ENCODE assay signal across 8 cellular contexts in the genomic region with DNA sequence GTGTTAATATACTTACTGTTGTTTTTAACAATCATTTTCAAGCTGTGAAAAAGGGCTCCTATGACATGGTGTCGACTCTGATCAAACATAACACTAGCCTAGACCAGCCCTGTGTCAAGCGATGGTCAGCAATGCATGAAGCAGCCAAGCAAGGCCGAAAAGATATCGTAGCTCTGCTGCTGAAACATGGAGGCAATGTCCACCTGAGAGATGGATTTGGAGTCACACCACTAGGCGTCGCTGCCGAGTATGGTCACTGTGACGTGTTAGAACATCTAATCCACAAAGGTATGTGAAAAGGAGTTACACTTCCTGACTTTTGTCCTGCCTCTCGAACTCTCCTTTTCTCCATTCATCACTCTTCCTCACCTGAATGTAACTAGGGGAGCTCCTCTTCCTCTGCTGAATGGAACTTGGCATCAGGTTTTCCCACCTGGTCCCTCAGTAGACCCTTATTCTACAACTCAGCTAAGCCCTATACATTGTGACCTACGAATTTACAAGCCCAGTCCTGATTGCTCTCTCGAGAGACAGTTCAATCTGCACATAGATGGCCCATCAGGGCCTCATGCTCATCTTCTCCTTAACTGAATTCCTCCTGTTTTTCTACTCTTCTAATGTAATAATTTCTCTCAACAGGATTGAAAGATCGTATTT. TPM values are rescaled to one million over a fixed set of nuclear protein-coding genes. Genes with fewer than 3 reads are reported as not detected.
DNase-seq lines count a peak whose midpoint lies in the region; ATAC-seq and TF ChIP-seq lines count a peak whose summit lies in the region.

No MANE protein-coding gene starts in this region.

- no peak overlapping the region for H3K27ac Mint-ChIP-seq in activated naive CD4-positive, alpha-beta T cell treated with anti-CD3 and anti-CD28 coated beads, Interleukin-2, amount 10 ng/mL, durations not matched to agents 7 days and 5 days

- no peak overlapping the region for H3K4me3 Mint-ChIP-seq in activated naive CD4-positive, alpha-beta T cell treated with anti-CD3 and anti-CD28 coated beads, Interleukin-2, amount 10 ng/mL, durations not matched to agents 7 days and 5 days

- H3K4me3 ChIP-seq in Peyer's patch (no peak overlapping the region), kidney epithelial cell (ENCODE audit: low read depth, low read length) (no peak overlapping the region)

- in situ Hi-C loops in ACHN (cut with HindIII; ENCODE audit: low pct_ligation_motif_present, low pct_unique_long_range_greater_than_20kb, low sequenced_read_pairs), result no loop called here

- H3K9me3 ChIP-seq in Peyer's patch, result no peaks in the 10 kb centered on the region

- H3K4me1 ChIP-seq in Peyer's patch, result no peaks in the 10 kb centered on the region

- peak in 5 of 6 experiments; percentile 5 to 61 (median 52) for TF ChIP-seq CTCF in Peyer's patch (IDR thresholded peaks at IDR 0.05)
- peak; percentile 54 for TF ChIP-seq CTCF in kidney epithelial cell (IDR thresholded peaks at IDR 0.05; ENCODE audit: insufficient read depth, low read length, poor library complexity, severe bottlenecking)

- H3K4me1 Mint-ChIP-seq in activated naive CD4-positive, alpha-beta T cell treated with anti-CD3 and anti-CD28 coated beads, Interleukin-2, amount 10 ng/mL, durations not matched to agents 7 days and 5 days, result no peaks in the 10 kb centered on the region

- H3K36me3 Mint-ChIP-seq in activated naive CD4-positive, alpha-beta T cell treated with anti-CD3 and anti-CD28 coated beads, Interleukin-2, amount 10 ng/mL, durations not matched to agents 7 days and 5 days, result no peaks in the 10 kb centered on the region

- H3K27me3 ChIP-seq in Peyer's patch (no peaks in the 10 kb centered on the region), kidney epithelial cell (ENCODE audit: control insufficient read depth, insufficient read depth, low read length) (no peaks in the 10 kb centered on the region)

- ATAC-seq in GM18868 (IDR thresholded peaks at IDR 0.05; ENCODE audit: unreplicated experiment) (peak; percentile 92), HG03045 (IDR thresholded peaks at IDR 0.05; ENCODE audit: unreplicated experiment) (peak; percentile 97)

- no peaks in the 10 kb centered on the region for H3K36me3 ChIP-seq in Peyer's patch
- H3K36me3 ChIP-seq in kidney epithelial cell (ENCODE audit: control insufficient read depth, insufficient read depth, low read length), result no peaks in the 10 kb centered on the region

- H3K27me3 Mint-ChIP-seq in activated naive CD4-positive, alpha-beta T cell treated with anti-CD3 and anti-CD28 coated beads, Interleukin-2, amount 10 ng/mL, durations not matched to agents 7 days and 5 days, result no peaks in the 10 kb centered on the region

- no peaks in the 10 kb centered on the region for H3K9me3 Mint-ChIP-seq in activated naive CD4-positive, alpha-beta T cell treated with anti-CD3 and anti-CD28 coated beads, Interleukin-2, amount 10 ng/mL, durations not matched to agents 7 days and 5 days

- H3K27ac ChIP-seq in Peyer's patch, result no peak overlapping the region

- DNase-seq in ACHN, result peak; percentile 62
- peak; percentile 55 to 83 (median 62) for DNase-seq in Peyer's patch
- peak; percentile 79 for DNase-seq in activated naive CD4-positive, alpha-beta T cell treated with anti-CD3 and anti-CD28 coated beads, Interleukin-2, amount 10 ng/mL, durations not matched to agents 7 days and 5 days
- no peak for DNase-seq in kidney epithelial cell (ENCODE audit: low read depth)
- peak; percentile 48 for DNase-seq in stimulated activated CD8-positive, alpha-beta memory T cell treated with anti-CD3 and anti-CD28 coated beads, Interleukin-4, amount 100 ng/mL, for 24 hours (ENCODE audit: low read depth)
- DNase-seq in NCI-H2196 treated with DMSO at 0.1 percent for 48 hours (lab: John Stamatoyannopoulos, UW; ENCODE audit: unreplicated experiment), result no peak

- no peak for TF ChIP-seq POLR2A in Peyer's patch (IDR thresholded peaks at IDR 0.05)

- CTCF ChIA-PET in activated naive CD4-positive, alpha-beta T cell treated with anti-CD3 and anti-CD28 coated beads, Interleukin-2, amount 10 ng/mL, durations not matched to agents 7 days and 5 days (lab: Charles Lee), result interaction anchor here (0.6 to 2.3 kb wide), 13 partner anchors 10 to 255 kb away, joined by 3 to 7 read pairs (median 3); a partner anchor contains a TSS

RNA-seq across cellular contexts. Expression of a gene that starts 23.0 kb away (rescaled TPM):
- total RNA-seq in Peyer's patch (not detected), kidney epithelial cell (not detected in 2 replicates)

RNA-seq across cellular contexts. Expression of a gene that starts 31.0 kb away (rescaled TPM):
- total RNA-seq in Peyer's patch (not detected), kidney epithelial cell (not detected in 2 replicates)

Comparison
In these comparisons a context has a peak if more than half of its experiments do, and no peak if none do; other contexts are left out.
1. DNase-seq: peak in ACHN (single experiment), Peyer's patch (3 of 3), activated naive CD4-positive, alpha-beta T cell treated with anti-CD3 and anti-CD28 coated beads, Interleukin-2, amount 10 ng/mL, durations not matched to agents 7 days and 5 days (single experiment) and stimulated activated CD8-positive, alpha-beta memory T cell treated with anti-CD3 and anti-CD28 coated beads, Interleukin-4, amount 100 ng/mL, for 24 hours (single experiment); none in kidney epithelial cell (single experiment) and NCI-H2196 treated with DMSO at 0.1 percent for 48 hours (single experiment).